Comparison of ENCODE assay signal across 12 cellular contexts in the genomic region with DNA sequence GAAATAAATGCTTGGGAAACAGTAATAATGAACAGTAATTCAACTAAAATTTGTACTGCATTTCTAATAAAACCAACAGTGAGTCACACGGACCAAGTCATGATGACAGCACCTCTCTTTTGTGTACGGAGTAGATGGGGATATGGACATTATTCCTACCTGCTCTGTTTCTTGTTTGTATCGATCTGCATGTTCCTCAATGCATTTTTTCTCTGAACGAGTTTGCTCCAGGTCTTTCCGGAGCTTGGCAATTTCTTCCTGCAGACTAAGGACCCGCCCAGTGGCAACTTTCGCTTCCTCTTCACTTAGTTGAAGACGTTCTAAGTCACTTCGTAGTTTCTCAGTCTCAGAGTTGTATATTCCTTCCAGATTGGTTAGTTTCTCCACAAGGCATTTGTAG.
DNase-seq lines count a peak whose midpoint lies in the region; ATAC-seq, FAIRE-seq and TF ChIP-seq lines count a peak whose summit lies in the region.
"Had no signal": no experiment of that assay in that cellular context is flagged by ENCODE, and none has a peak within 500 bp of the region (broad histone marks: within the 10 kb centered on the region; RNA-seq: fewer than 3 reads in every experiment).

No MANE protein-coding gene starts in this region.

- H3K9me3 ChIP-seq in keratinocyte (ENCODE audit: control insufficient read depth, low read depth, low read length) (no peaks in the 10 kb centered on the region), mesenchymal stem cell (ENCODE audit: control insufficient read depth, low read length) (peaks cover 5% of the 10 kb centered on the region)

- H3K27me3 Mint-ChIP-seq in immature natural killer cell (ENCODE audit: low read depth in 3 of 3), result peaks cover 0 to 2% (median 1%) of the 10 kb centered on the region in 3 donors

- H3K4me2 ChIP-seq in keratinocyte (ENCODE audit: control insufficient read depth, extremely low read depth, insufficient read depth, low read depth, low read length), result no peak overlapping the region
- H3K4me2 ChIP-seq in mesenchymal stem cell (ENCODE audit: low read length, poor library complexity, severe bottlenecking), result no peak overlapping the region

- 91% methylated on average over 8 of the region's 9 CpGs for WGBS in mesenchymal stem cell

- TF ChIP-seq CTCF in GM12865 (IDR thresholded peaks at IDR 0.05; ENCODE audit: insufficient read depth, low read depth, low read length, missing control alignments), result no peak
- TF ChIP-seq CTCF in keratinocyte (optimal IDR thresholded peaks at IDR 0.05 in 1 of 3, IDR thresholded peaks at IDR 0.05 in 1 of 3, conservative IDR thresholded peaks at IDR 0.05 in 1 of 3; ENCODE audit: extremely low read depth in 1 of 3, insufficient read depth in 2 of 3, low read length in 3 of 3), result no peak

- no peak overlapping the region for H3K14ac ChIP-seq in mesenchymal stem cell (ENCODE audit: low read length in 2 of 2)

- H3K27ac ChIP-seq in keratinocyte (ENCODE audit: control insufficient read depth, insufficient read depth, low read length) (no peak overlapping the region), mesenchymal stem cell (ENCODE audit: low read length, poor library complexity, severe bottlenecking) (no peak overlapping the region)

- no peak overlapping the region for H3K27ac Mint-ChIP-seq in immature natural killer cell

- peaks cover 4% of the 10 kb centered on the region for H3K9me1 ChIP-seq in keratinocyte (ENCODE audit: control insufficient read depth, extremely low read depth, insufficient read depth, low read length)

- H3K36me3 ChIP-seq in keratinocyte (ENCODE audit: control insufficient read depth in 2 of 2, extremely low read depth in 1 of 2, insufficient read depth in 2 of 2, low read length in 2 of 2), result peaks cover 21 to 26% of the 10 kb centered on the region in 2 experiments
- H3K36me3 ChIP-seq in mesenchymal stem cell (ENCODE audit: control insufficient read depth in 1 of 2, insufficient read depth in 2 of 2, low read depth in 1 of 2, low read length in 2 of 2), result peaks cover 9 to 98% of the 10 kb centered on the region in 2 experiments

- H2BK15ac ChIP-seq in mesenchymal stem cell (ENCODE audit: low read depth, poor library complexity, severe bottlenecking), result no peak overlapping the region

- FAIRE-seq in keratinocyte (lab: Jason Lieb, UNC), result peak; percentile 13

- no peak overlapping the region for H2BK5ac ChIP-seq in mesenchymal stem cell (ENCODE audit: low read depth, low read length, poor library complexity, severe bottlenecking)

- H2AK5ac ChIP-seq in mesenchymal stem cell (ENCODE audit: low read length, severe bottlenecking), result no peak overlapping the region

- no peak overlapping the region for H4K91ac ChIP-seq in mesenchymal stem cell (ENCODE audit: low read length)

- no peaks in the 10 kb centered on the region for H3K9me3 Mint-ChIP-seq in immature natural killer cell

- H3K4me1 Mint-ChIP-seq in immature natural killer cell, result no peaks in the 10 kb centered on the region

- no peaks in the 10 kb centered on the region for H4K20me1 ChIP-seq in keratinocyte (ENCODE audit: control insufficient read depth, extremely low read depth, insufficient read depth, low read length)

- H3K4me1 ChIP-seq in keratinocyte (ENCODE audit: control insufficient read depth, extremely low read depth, insufficient read depth, low read length), result no peaks in the 10 kb centered on the region
- no peaks in the 10 kb centered on the region for H3K4me1 ChIP-seq in mesenchymal stem cell (ENCODE audit: control insufficient read depth, insufficient read depth, low read depth, low read length)

- H2BK120ac ChIP-seq in mesenchymal stem cell (ENCODE audit: low read depth, low read length), result no peak overlapping the region

- H3K4me3 Mint-ChIP-seq in immature natural killer cell, result no peak overlapping the region

- peak; percentile 77 for ATAC-seq in GM21723 (IDR thresholded peaks at IDR 0.05; ENCODE audit: unreplicated experiment)
- ATAC-seq: HCT116 had no signal

- no peaks in the 10 kb centered on the region for H3K27me3 ChIP-seq in keratinocyte (ENCODE audit: control insufficient read depth, extremely low read depth, insufficient read depth, low read length)
- H3K27me3 ChIP-seq in mesenchymal stem cell (ENCODE audit: control insufficient read depth in 1 of 2, insufficient read depth in 1 of 2, low read length in 2 of 2), result no peaks in the 10 kb centered on the region

- H3K36me3 Mint-ChIP-seq in immature natural killer cell, result peaks cover 37 to 81% (median 59%) of the 10 kb centered on the region in 3 donors

- H3K4me3 ChIP-seq in GM12865 (ENCODE audit: low read depth, low read length), result no peak overlapping the region; the same call in 1 of the 2 replicates
- no peak overlapping the region for H3K4me3 ChIP-seq in keratinocyte (ENCODE audit: control insufficient read depth in 2 of 3, extremely low read depth in 1 of 3, insufficient read depth in 2 of 3, low read depth in 1 of 3, low read length in 3 of 3)
- H3K4me3 ChIP-seq in mesenchymal stem cell (ENCODE audit: insufficient read depth in 1 of 2, low read depth in 1 of 2, low read length in 2 of 2), result no peak overlapping the region

- no peak overlapping the region for H3K18ac ChIP-seq in mesenchymal stem cell (ENCODE audit: low read depth in 1 of 2, low read length in 2 of 2)

- H2BK12ac ChIP-seq in mesenchymal stem cell (ENCODE audit: low read length in 2 of 2), result no peak overlapping the region

- H3K9ac ChIP-seq in keratinocyte (ENCODE audit: control insufficient read depth, extremely low read depth, insufficient read depth, low read length), result no peak overlapping the region
- no peak overlapping the region for H3K9ac ChIP-seq in mesenchymal stem cell (ENCODE audit: low read length)

- no peaks in the 10 kb centered on the region for H3K79me1 ChIP-seq in mesenchymal stem cell (replicated peaks; ENCODE audit: low read length, poor library complexity, severe bottlenecking)

- H2AFZ ChIP-seq in keratinocyte (ENCODE audit: control insufficient read depth, low read length) (no peak overlapping the region), mesenchymal stem cell (ENCODE audit: low read depth, low read length) (no peak overlapping the region)

- H3K79me2 ChIP-seq in keratinocyte (ENCODE audit: control insufficient read depth, insufficient read depth, low read length), result no peaks in the 10 kb centered on the region

- dilution Hi-C loops in keratinocyte (cut with MboI; ENCODE audit: extremely low pct_ligation_motif_present, low sequenced_read_pairs), result no loop called here

- no peak overlapping the region for H3K4ac ChIP-seq in mesenchymal stem cell (ENCODE audit: low read depth in 1 of 2, low read length in 2 of 2)

- no peak overlapping the region for H3K23ac ChIP-seq in mesenchymal stem cell (ENCODE audit: low read length in 2 of 2)

- H4K8ac ChIP-seq in mesenchymal stem cell (ENCODE audit: low read length), result no peak overlapping the region

- peak; percentile 61 for DNase-seq in GM12865 (ENCODE audit: low read depth)
- peak; percentile 71 to 85 for DNase-seq in NOMO-1 (lab: John Stamatoyannopoulos, UW; ENCODE audit: unreplicated experiment in 2 of 2)
- no peak for DNase-seq in keratinocyte (ENCODE audit: low read depth, low spot score)
- DNase-seq in activated CD8-positive, alpha-beta memory T cell treated with anti-CD3 and anti-CD28 coated beads, Interleukin-2, amount 50 U/mL, for 48 hours, result no peak
- DNase-seq in immature natural killer cell, result no peak
- no peak for DNase-seq in NCI-H1417 treated with DMSO at 0.1 percent for 48 hours (lab: John Stamatoyannopoulos, UW)
- DNase-seq in mesenchymal stem cell, result no peak
- DNase-seq: activated CD4-positive, alpha-beta T cell treated with anti-CD3 and anti-CD28 coated beads for 1 hour; NCI-H1048; NCI-H524 treated with DMSO at 0.1 percent for 48 hours had no signal

Comparison
In these comparisons a context has a peak if more than half of its experiments do, and no peak if none do; other contexts are left out.
1. DNase-seq: peak in GM12865 (single experiment) and NOMO-1 (2 of 2); none in keratinocyte (single experiment), activated CD8-positive, alpha-beta memory T cell treated with anti-CD3 and anti-CD28 coated beads, Interleukin-2, amount 50 U/mL, for 48 hours (single experiment), immature natural killer cell (0 of 3), NCI-H1417 treated with DMSO at 0.1 percent for 48 hours (single experiment) and mesenchymal stem cell (single experiment).